Comparison of ENCODE assay signal across 19 cellular contexts in the genomic region with DNA sequence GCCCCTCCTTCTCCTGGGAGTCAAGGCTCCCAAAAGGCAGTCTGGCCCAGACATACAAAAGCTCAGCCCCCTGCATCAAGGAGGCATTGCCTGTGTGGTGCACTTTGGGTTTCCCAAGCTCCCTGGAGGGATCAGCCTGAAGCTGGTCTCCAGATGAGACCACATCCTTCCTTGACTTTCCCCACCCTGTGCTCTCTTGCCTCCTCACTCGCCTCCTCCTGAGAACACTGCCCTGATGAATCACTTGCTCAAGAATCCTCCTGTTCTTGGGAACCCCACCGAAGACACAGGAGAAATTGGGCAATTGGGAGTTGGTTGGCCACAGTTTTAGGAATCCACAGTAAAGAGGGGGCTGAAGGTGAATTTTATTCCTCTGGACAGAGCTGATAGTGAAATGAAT. TPM values are rescaled to one million over a fixed set of nuclear protein-coding genes. Genes with fewer than 3 reads are reported as not detected.
DNase-seq lines count a peak whose midpoint lies in the region; ATAC-seq, FAIRE-seq and TF ChIP-seq lines count a peak whose summit lies in the region.
"Had no signal": no experiment of that assay in that cellular context is flagged by ENCODE, and none has a peak within 500 bp of the region (broad histone marks: within the 10 kb centered on the region; RNA-seq: fewer than 3 reads in every experiment).

No MANE protein-coding gene starts in this region.

- no peak overlapping the region for H3K4me3 ChIP-seq in BLaER1
- no peak overlapping the region for H3K4me3 ChIP-seq in mammary epithelial cell (replicated peaks in 1 of 3; ENCODE audit: insufficient read depth in 1 of 3, low read depth in 2 of 3, low read length in 3 of 3)
- no peak overlapping the region for H3K4me3 ChIP-seq in neutrophil (ENCODE audit: low read depth in 1 of 2, low read length in 1 of 2)
- H3K4me3 ChIP-seq in testis, result no peak overlapping the region
- H3K4me3 ChIP-seq: esophagus squamous epithelium, pancreas, tibial artery had no signal

- H3K27me3 ChIP-seq in BLaER1, result no peaks in the 10 kb centered on the region
- no peaks in the 10 kb centered on the region for H3K27me3 ChIP-seq in mammary epithelial cell (ENCODE audit: insufficient read depth, low read length)
- H3K27me3 ChIP-seq in neutrophil, result no peaks in the 10 kb centered on the region
- no peaks in the 10 kb centered on the region for H3K27me3 ChIP-seq in testis
- H3K27me3 ChIP-seq: esophagus squamous epithelium, pancreas, tibial artery had no signal

- H3K27ac ChIP-seq in BLaER1, result no peak overlapping the region
- no peak overlapping the region for H3K27ac ChIP-seq in mammary epithelial cell (ENCODE audit: insufficient read depth, low read depth, low read length)
- H3K27ac ChIP-seq in neutrophil, result peak overlapping the region; percentile 84
- no peak overlapping the region for H3K27ac ChIP-seq in testis
- H3K27ac ChIP-seq: C4-2B, esophagus squamous epithelium, pancreas, tibial artery had no signal

- H3K9ac ChIP-seq in BLaER1 (no peak overlapping the region), mammary epithelial cell (ENCODE audit: insufficient read depth, low read length) (no peak overlapping the region)

- H3K9me3 ChIP-seq in BLaER1, result no peaks in the 10 kb centered on the region
- H3K9me3 ChIP-seq in mammary epithelial cell (replicated peaks; ENCODE audit: insufficient read depth, low read length), result no peaks in the 10 kb centered on the region
- H3K9me3 ChIP-seq in neutrophil, result no peaks in the 10 kb centered on the region
- no peaks in the 10 kb centered on the region for H3K9me3 ChIP-seq in testis
- H3K9me3 ChIP-seq: esophagus squamous epithelium, pancreas, tibial artery had no signal

- dilution Hi-C loops in mammary epithelial cell (cut with HindIII; ENCODE audit: low sequenced_read_pairs), result no loop called here

- no peaks in the 10 kb centered on the region for H3K79me2 ChIP-seq in mammary epithelial cell (ENCODE audit: insufficient read depth, low read length)

- intact Hi-C loops in mammary epithelial cell (cut with micrococcal nuclease) (no loop called here), testis (cut with DNase I; ENCODE audit: low total_unique reads) (no loop called here)

- TF ChIP-seq POLR2A in testis (IDR thresholded peaks at IDR 0.05), result no peak
- TF ChIP-seq POLR2A in GM12891 (IDR thresholded peaks at IDR 0.05; ENCODE audit: low read depth, low read length), result no peak

- H3K36me3 ChIP-seq in BLaER1, result no peaks in the 10 kb centered on the region
- no peaks in the 10 kb centered on the region for H3K36me3 ChIP-seq in mammary epithelial cell (ENCODE audit: insufficient read depth, low read length)
- no peaks in the 10 kb centered on the region for H3K36me3 ChIP-seq in neutrophil
- no peaks in the 10 kb centered on the region for H3K36me3 ChIP-seq in testis (ENCODE audit: low read depth, missing control alignments)
- H3K36me3 ChIP-seq: esophagus squamous epithelium, pancreas, tibial artery had no signal

- in situ Hi-C loops in mammary epithelial cell (cut with MboI; ENCODE audit: low sequenced_read_pairs in 2 of 2), result no loop called here

- ATAC-seq in GM21723 (IDR thresholded peaks at IDR 0.05; ENCODE audit: unreplicated experiment), result no peak
- ATAC-seq: T-cell had no signal

- H4K20me1 ChIP-seq in BLaER1 (no peaks in the 10 kb centered on the region), mammary epithelial cell (ENCODE audit: insufficient read depth, low read length) (no peaks in the 10 kb centered on the region)

- TF ChIP-seq CTCF in mammary epithelial cell (conservative IDR thresholded peaks at IDR 0.05 in 1 of 2, IDR thresholded peaks at IDR 0.05 in 1 of 2; ENCODE audit: extremely low read depth in 1 of 2, insufficient read depth in 1 of 2, low read depth in 1 of 2, low read length in 2 of 2) (no peak), neutrophil (IDR thresholded peaks at IDR 0.05) (no peak), testis (IDR thresholded peaks at IDR 0.05) (no peak)

- CTCF ChIA-PET in mammary epithelial cell (lab: Charles Lee; ENCODE audit: low non-redundant PET), result no interaction called here

- H3K4me1 ChIP-seq in BLaER1 (peaks cover 40% of the 10 kb centered on the region), mammary epithelial cell (ENCODE audit: insufficient read depth, low read length) (peaks cover 36% of the 10 kb centered on the region), neutrophil (ENCODE audit: control insufficient read depth in 1 of 2, insufficient read depth in 1 of 2, low read depth in 1 of 2, low read length in 1 of 2) (peaks cover 32 to 38% of the 10 kb centered on the region in 2 experiments), testis (peaks cover 4% of the 10 kb centered on the region)
- H3K4me1 ChIP-seq: pancreas, tibial artery had no signal

- no peak for FAIRE-seq in GM12891 (lab: Jason Lieb, UNC)
- FAIRE-seq: G401.6, pancreas had no signal

- DNase-seq in HT1080 (ENCODE audit: low read depth) (peak; percentile 84), mammary epithelial cell (peak; percentile 51), testis (no peak), GM12891 (ENCODE audit: insufficient read length, low spot score) (no peak), D341Med (ENCODE audit: low spot score) (no peak)
- DNase-seq: activated CD4-positive, alpha-beta T cell treated with anti-CD3 and anti-CD28 coated beads for 48 hours; activated T-cell treated with anti-CD3 and anti-CD28 coated beads, Interleukin-2, amount 50 U/mL, for 1 hour; dermis blood vessel endothelial cell; esophagus squamous epithelium; H7; NCI-H1048; pancreas; T-cell; tibial artery had no signal

- BruUV-seq in mammary epithelial cell (replicated peaks; lab: Mats Ljungman, UMichigan), result no TSS peak

- H2AFZ ChIP-seq in mammary epithelial cell (ENCODE audit: low read depth, low read length), result peak overlapping the region; percentile 15

- WGBS in mammary epithelial cell (ENCODE audit: low coverage, missing lambda C conversion rate), result 20% methylated on average over 2 of the region's 2 CpGs
- 84 to 86% methylated on average over 2 of the region's 2 CpGs for WGBS in testis, 2 donors

- H3K4me2 ChIP-seq in BLaER1 (peak overlapping the region; percentile 72), mammary epithelial cell (ENCODE audit: insufficient read depth, low read depth, low read length) (no peak overlapping the region)

TF ChIP-seq in GM12891, 5 proteins besides CTCF, POLR2A, EP300 and RAD21:
- no peak for TF ChIP-seq TAF1 (IDR thresholded peaks at IDR 0.05; ENCODE audit: low read depth, low read length)
- TF ChIP-seq SPI1 (IDR thresholded peaks at IDR 0.05; ENCODE audit: low read depth, low read length), result no peak
- TF ChIP-seq POU2F2 (IDR thresholded peaks at IDR 0.05; ENCODE audit: low read depth, low read length), result no peak
- no peak for TF ChIP-seq POLR2AphosphoS5 (IDR thresholded peaks at IDR 0.05; ENCODE audit: low read depth, low read length)
- TF ChIP-seq PAX5 (IDR thresholded peaks at IDR 0.05; ENCODE audit: insufficient read depth, low read length, severe bottlenecking), result no peak

RNA-seq across cellular contexts. Expression of a gene that starts 34.8 kb away (rescaled TPM):
- 5.4 and 5.7 TPM in 2 replicates for total RNA-seq in HT1080 (2014; rRNA removed; shearing (Covaris generic))
- 3.1 and 4.7 TPM in 2 replicates for polyA plus RNA-seq in HT1080 (2015; cell fraction: cytosol; rRNA removed)
- 12.8 and 15.5 TPM in 2 replicates for polyA plus RNA-seq in HT1080 (2015; cell fraction: nucleus; rRNA removed)
- total RNA-seq in mammary epithelial cell (10 to 100 TPM; 27.6 to 50.5 TPM), testis (10 to 100 TPM; 60.9 to 69.1 TPM)
- polyA plus RNA-seq in mammary epithelial cell (6.1 TPM), testis (ENCODE audit: insufficient read depth, low read depth, low replicate concordance) (22.9 TPM)
- 53.0 TPM for polyA minus RNA-seq in mammary epithelial cell
- 4.1 TPM for polyA plus RNA-seq in GM12891 (2012; ENCODE audit: low read depth, missing spikeins)

Comparison
In these comparisons a context has a peak if more than half of its experiments do, and no peak if none do; other contexts are left out.
1. DNase-seq: peak in HT1080 (single experiment) and mammary epithelial cell (single experiment); none in testis (single experiment), GM12891 (single experiment) and D341Med (single experiment).